Comparison of ENCODE assay signal across 10 cellular contexts in the genomic region with DNA sequence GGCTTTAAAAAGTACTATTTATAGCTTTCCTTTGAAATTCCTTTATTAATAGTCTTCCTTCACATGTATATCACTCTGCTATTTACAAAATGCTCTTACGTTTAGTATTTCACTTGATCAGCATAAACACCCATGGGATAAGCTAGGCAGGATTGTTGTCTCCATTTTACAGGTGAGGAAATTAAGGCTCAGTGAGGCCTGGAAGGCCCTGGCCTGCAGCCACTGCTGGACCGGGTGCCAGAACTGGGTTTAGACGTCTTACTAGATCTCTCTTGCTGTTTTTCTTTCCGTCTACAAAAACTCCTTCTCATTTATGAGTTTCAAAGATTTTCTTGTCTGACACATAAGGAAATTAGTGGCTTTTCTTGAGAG.
DNase-seq lines count a peak whose midpoint lies in the region; ATAC-seq, FAIRE-seq and TF ChIP-seq lines count a peak whose summit lies in the region.
"Had no signal": no experiment of that assay in that cellular context is flagged by ENCODE, and none has a peak within 500 bp of the region (broad histone marks: within the 10 kb centered on the region; RNA-seq: fewer than 3 reads in every experiment).

No MANE protein-coding gene starts in this region.

- peaks cover 20% of the 10 kb centered on the region for H3K4me1 Mint-ChIP-seq in brain

- H3K27ac Mint-ChIP-seq in brain: peak overlapping the region in 3 of 5 experiments; percentile 33 to 58 (median 41)
- H3K27ac Mint-ChIP-seq: progenitor cell of endocrine pancreas had no signal

- H3K36me3 Mint-ChIP-seq in brain: no peaks in the 10 kb centered on the region

- no peak for FAIRE-seq in D721Med (lab: Jason Lieb, UNC)

- intact Hi-C loops in sciatic nerve (cut with DNase I): no loop called here

- H3K27me3 Mint-ChIP-seq in brain: no peaks in the 10 kb centered on the region
- H3K27me3 Mint-ChIP-seq: progenitor cell of endocrine pancreas had no signal

- DNase-seq in sciatic nerve (ENCODE audit: low spot score) (no peak), D721Med (ENCODE audit: insufficient read length, low spot score) (no peak), nucleus accumbens (lab: John Stamatoyannopoulos, UW) (no peak), NCI-H2029 (lab: John Stamatoyannopoulos, UW) (no peak)
- DNase-seq: KBM-7 had no signal

- no peaks in the 10 kb centered on the region for H3K9me3 Mint-ChIP-seq in brain

- TF ChIP-seq CTCF in brain (conservative IDR thresholded peaks at IDR 0.05): no peak
- TF ChIP-seq CTCF in D721Med (IDR thresholded peaks at IDR 0.05; ENCODE audit: insufficient read depth, missing control alignments): no peak

- ATAC-seq in GM18909 (IDR thresholded peaks at IDR 0.05; ENCODE audit: poor library complexity, unreplicated experiment) (peak; percentile 23), HG02852 (IDR thresholded peaks at IDR 0.05; ENCODE audit: unreplicated experiment) (peak; percentile 26), sciatic nerve (peak; percentile 22), HG03571 (IDR thresholded peaks at IDR 0.05; ENCODE audit: unreplicated experiment) (no peak)

- H3K4me3 Mint-ChIP-seq in brain: no peak overlapping the region
